Comparison of ENCODE assay signal across 1 cellular context in the genomic region with DNA sequence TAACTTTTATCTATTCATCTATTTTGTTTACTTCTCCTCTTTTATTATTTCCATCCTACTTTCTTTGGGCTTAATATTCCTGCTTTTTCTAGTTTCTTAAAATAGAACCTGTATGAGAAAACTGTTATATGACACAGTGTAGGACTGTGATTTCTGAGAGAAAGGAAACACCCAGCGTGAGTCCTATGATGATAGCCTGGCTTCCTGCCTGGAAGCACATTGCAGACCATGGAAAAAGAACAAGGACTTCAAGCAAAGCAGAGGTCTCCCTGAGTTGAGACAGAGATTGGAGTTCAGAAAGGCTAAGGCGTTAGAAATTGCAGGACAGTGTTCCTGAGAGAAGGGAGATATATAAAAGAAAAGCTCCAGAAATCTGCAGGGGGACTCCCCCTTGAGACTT.
TF ChIP-seq lines count a peak whose summit lies in the region.

No MANE protein-coding gene starts in this region.

TF ChIP-seq in IMR-90, 13 proteins besides CTCF, POLR2A, EP300 and RAD21:
- TF ChIP-seq FOS (IDR thresholded peaks at IDR 0.05; ENCODE audit: low read depth, low read length), result no peak
- TF ChIP-seq NFE2L2 (IDR thresholded peaks at IDR 0.05; ENCODE audit: low read depth, low read length), result no peak
- TF ChIP-seq MAFK (IDR thresholded peaks at IDR 0.05; ENCODE audit: low read depth, low read length), result no peak
- no peak for TF ChIP-seq CHD1 (IDR thresholded peaks at IDR 0.05; ENCODE audit: low read depth, low read length)
- TF ChIP-seq, protein P1, sequence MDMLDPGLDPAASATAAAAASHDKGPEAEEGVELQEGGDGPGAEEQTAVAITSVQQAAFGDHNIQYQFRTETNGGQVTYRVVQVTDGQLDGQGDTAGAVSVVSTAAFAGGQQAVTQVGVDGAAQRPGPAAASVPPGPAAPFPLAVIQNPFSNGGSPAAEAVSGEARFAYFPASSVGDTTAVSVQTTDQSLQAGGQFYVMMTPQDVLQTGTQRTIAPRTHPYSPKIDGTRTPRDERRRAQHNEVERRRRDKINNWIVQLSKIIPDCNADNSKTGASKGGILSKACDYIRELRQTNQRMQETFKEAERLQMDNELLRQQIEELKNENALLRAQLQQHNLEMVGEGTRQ (IDR thresholded peaks at IDR 0.05; ENCODE audit: low read depth, low read length), result no peak
- TF ChIP-seq MXI1 (IDR thresholded peaks at IDR 0.05; ENCODE audit: borderline replicate concordance, low read depth, low read length), result no peak
